29 cellular contexts compared by ENCODE assay signal in the genomic region with DNA sequence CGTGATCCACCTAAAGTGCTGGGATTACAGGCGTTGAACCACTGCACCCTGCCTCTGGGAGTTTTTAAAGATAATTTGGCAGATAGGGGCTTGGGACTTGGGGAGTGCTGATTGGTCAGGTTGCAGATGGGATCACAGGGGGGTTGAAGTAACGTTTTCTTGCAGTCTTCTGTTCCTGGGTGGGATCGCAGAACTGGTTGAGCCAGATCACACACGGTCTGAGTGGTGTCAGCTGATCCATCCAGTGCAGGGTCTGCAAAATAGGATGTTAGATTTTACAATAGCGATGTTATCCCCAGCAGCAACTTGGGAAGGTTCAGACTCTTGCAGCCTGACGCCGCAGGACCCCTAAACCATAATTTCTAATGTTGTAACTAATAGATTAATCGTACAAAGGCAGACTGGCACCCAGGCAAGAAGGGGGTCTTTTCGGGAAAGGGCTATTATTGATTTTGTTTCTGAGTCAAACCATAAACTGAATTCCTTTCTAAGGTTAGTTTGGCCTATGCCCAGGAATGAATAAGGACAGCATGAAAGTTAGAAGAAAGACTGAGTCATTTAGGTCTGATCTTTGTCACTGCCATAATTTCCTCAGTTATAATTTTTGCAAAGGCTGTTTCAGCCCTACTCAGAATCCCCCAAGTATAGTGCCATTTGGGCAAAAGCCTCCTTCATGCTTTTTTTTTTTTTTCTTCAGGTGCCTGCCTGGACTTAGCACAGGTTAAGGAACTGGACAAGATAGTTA. TPM values are rescaled to one million over a fixed set of nuclear protein-coding genes. Genes with fewer than 3 reads are reported as not detected.
A peak's percentile ranks its signal among the peaks of the same experiment; 100 is the strongest.
DNase-seq lines count a peak whose midpoint lies in the region; ATAC-seq and TF ChIP-seq lines count a peak whose summit lies in the region.
"Had no signal": no experiment of that assay in that cellular context is flagged by ENCODE, and none has a peak within 500 bp of the region (broad histone marks: within the 10 kb centered on the region; RNA-seq: fewer than 3 reads in every experiment).

No MANE protein-coding gene starts in this region.

- H3K4me1 ChIP-seq in SK-N-SH (ENCODE audit: control insufficient read depth in 1 of 2, insufficient read depth in 2 of 2, low read depth in 1 of 2, low read length in 1 of 2) (peaks cover 15 to 26% of the 10 kb centered on the region in 2 experiments), GM23248 (ENCODE audit: insufficient read depth) (peaks cover 20% of the 10 kb centered on the region)
- H3K4me1 ChIP-seq: prostate gland had no signal

- H3K9me2 ChIP-seq in SK-N-SH (no peaks in the 10 kb centered on the region), GM23248 (ENCODE audit: insufficient read depth) (no peaks in the 10 kb centered on the region)

- peaks cover 11% of the 10 kb centered on the region for H3K4me1 Mint-ChIP-seq in T-helper 17 cell
- H3K4me1 Mint-ChIP-seq in nephron progenitor cell = peaks cover 67% of the 10 kb centered on the region

- H3K79me2 ChIP-seq in SK-N-SH (ENCODE audit: insufficient read depth) (peaks cover 36% of the 10 kb centered on the region), GM23248 (ENCODE audit: insufficient read depth) (peaks cover 33% of the 10 kb centered on the region)

- no peaks in the 10 kb centered on the region for H3K27me3 ChIP-seq in SK-N-SH (ENCODE audit: insufficient read depth)
- H3K27me3 ChIP-seq in GM23248 (replicated peaks; ENCODE audit: insufficient read depth) = no peaks in the 10 kb centered on the region
- H3K27me3 ChIP-seq: suprapubic skin had no signal

- DNase-seq in SK-N-SH (no peak), GM23248 (peak; percentile 45), T-helper 17 cell (no peak), nephron progenitor cell (no peak), HPDE6-E6E7 (ENCODE audit: extremely low spot score) (no peak), T-helper 2 cell (no peak)
- DNase-seq: activated CD4-positive, alpha-beta T cell treated with anti-CD3 and anti-CD28 coated beads for 4 hours; activated naive CD4-positive, alpha-beta T cell treated with anti-CD3 and anti-CD28 coated beads for 36 hours; activated T-cell treated with anti-CD3 and anti-CD28 coated beads, Interleukin-2, amount 50 U/mL, for 48 hours; caudate nucleus; foreskin melanocyte; NCI-H1436 treated with DMSO at 0.1 percent for 48 hours; NCI-H2107; NCI-H446 treated with DMSO at 0.1 percent for 48 hours; NCI-H82; RPMI8226; sigmoid colon; stimulated activated CD4-positive, alpha-beta T cell treated with anti-CD3 and anti-CD28 coated beads, Interleukin-4, amount 100 ng/mL, for 4 hours; stimulated activated naive B cell treated with anti-CD40 and anti-IgM and Interleukin-4, amounts not matched to agents 10 μg/mL and 1 μg/mL and 100 μg/mL, for 72 hours had no signal

- peaks cover 79% of the 10 kb centered on the region for H3K27me3 Mint-ChIP-seq in T-helper 17 cell
- H3K27me3 Mint-ChIP-seq in nephron progenitor cell (ENCODE audit: low read depth, poor library complexity) = peaks cover 36% of the 10 kb centered on the region

- H3K4me3 Mint-ChIP-seq in T-helper 17 cell (peak overlapping the region; percentile 36), nephron progenitor cell (peak overlapping the region; percentile 29)
- H3K4me3 Mint-ChIP-seq: activated naive CD4-positive, alpha-beta T cell treated with anti-CD3 and anti-CD28 coated beads for 36 hours; dendritic cell treated with granulocyte-macrophage colony-stimulating factor and Interleukin-4, amounts not matched to agents 40 ng/mL and 50 ng/mL, for 4 days had no signal

- no peaks in the 10 kb centered on the region for H3F3A ChIP-seq in SK-N-SH (replicated peaks; ENCODE audit: insufficient read depth)
- H3F3A ChIP-seq in GM23248 (ENCODE audit: insufficient read depth) = 0 out of 2 replicates have a peak, but pooled peaks cover 5% of the 10 kb centered on the region

- no peak overlapping the region; the same call in 1 of the 2 replicates for H2AFZ ChIP-seq in SK-N-SH (ENCODE audit: low read depth)
- no peak overlapping the region for H2AFZ ChIP-seq in GM23248

- H3K27ac ChIP-seq in SK-N-SH (ENCODE audit: low read depth in 2 of 2, low read length in 1 of 2) = peak overlapping the region in 1 of 2 experiments; percentile 17; a peak in 1 of 4 replicates
- no peak overlapping the region for H3K27ac ChIP-seq in GM23248
- H3K27ac ChIP-seq: 22Rv1, prostate gland, sigmoid colon, SK-N-MC had no signal

- H3K27ac Mint-ChIP-seq in T-helper 17 cell (no peak overlapping the region), nephron progenitor cell (no peak overlapping the region)
- H3K27ac Mint-ChIP-seq: activated naive CD4-positive, alpha-beta T cell treated with anti-CD3 and anti-CD28 coated beads for 36 hours; CD14-positive monocyte; dendritic cell treated with granulocyte-macrophage colony-stimulating factor and Interleukin-4, amounts not matched to agents 40 ng/mL and 50 ng/mL, for 4 days; stimulated activated naive B cell treated with anti-CD40 and anti-IgM and Interleukin-4, amounts not matched to agents 10 μg/mL and 1 μg/mL and 100 μg/mL, for 72 hours; T-helper 2 cell treated with Interferon-gamma antibody and Interleukin-4, amounts not matched to agents 5 μg/mL and 100 μg/mL, for 36 hours had no signal

- H3K4me2 ChIP-seq in SK-N-SH (peak overlapping the region; percentile 16; the same call in 1 of the 2 replicates), GM23248 (ENCODE audit: unreplicated experiment) (peak overlapping the region; percentile 18)

- H3K9ac ChIP-seq in SK-N-SH = no peak overlapping the region
- H3K9ac ChIP-seq in GM23248 = no peak overlapping the region

- no peaks in the 10 kb centered on the region for H3K36me3 ChIP-seq in SK-N-SH (replicated peaks in 1 of 2; ENCODE audit: control insufficient read depth in 1 of 2, insufficient read depth in 2 of 2, low read length in 1 of 2)
- H3K36me3 ChIP-seq in GM23248 (ENCODE audit: low read depth) = no peaks in the 10 kb centered on the region
- H3K36me3 ChIP-seq: esophagus muscularis mucosa, prostate gland, sigmoid colon, suprapubic skin had no signal

- in situ Hi-C loops in GM23248 (cut with MboI) = no loop called here

- TF ChIP-seq RAD21 in SK-N-SH (IDR thresholded peaks at IDR 0.05; ENCODE audit: low read length) = no peak

- 79% methylated on average over 10 of the region's 10 CpGs for WGBS in SK-N-SH (ENCODE audit: low lambda C conversion rate)
- WGBS in GM23248 (ENCODE audit: low coverage in 1 of 2, low lambda C conversion rate in 2 of 2, missing lambda C conversion rate in 2 of 2), 2 experiments = 83 to 89% methylated on average over 10 of the region's 10 CpGs

- no peaks in the 10 kb centered on the region for H3K9me3 Mint-ChIP-seq in nephron progenitor cell
- H3K9me3 Mint-ChIP-seq: activated naive CD4-positive, alpha-beta T cell treated with anti-CD3 and anti-CD28 coated beads for 36 hours; dendritic cell treated with granulocyte-macrophage colony-stimulating factor and Interleukin-4, amounts not matched to agents 40 ng/mL and 50 ng/mL, for 4 days had no signal

- no peak for TF ChIP-seq CTCF in SK-N-SH (IDR thresholded peaks at IDR 0.05)
- no peak for TF ChIP-seq CTCF in nephron progenitor cell (IDR thresholded peaks at IDR 0.05)

- ATAC-seq in SK-N-SH treated with all-trans-retinoic acid at 6 μM for 48 hours (no peak), T-helper 17 cell (no peak), HG02588 (IDR thresholded peaks at IDR 0.05; ENCODE audit: unreplicated experiment) (no peak)
- ATAC-seq: stimulated activated naive B cell treated with anti-CD40 and anti-IgM and Interleukin-4, amounts not matched to agents 10 μg/mL and 1 μg/mL and 100 μg/mL, for 72 hours had no signal

- TF ChIP-seq EP300 in SK-N-SH (IDR thresholded peaks at IDR 0.05; ENCODE audit: borderline replicate concordance in 1 of 2, low read depth in 1 of 2, low read length in 1 of 2) = peak in 1 of 2 experiments; percentile 25; a peak in 1 of 4 replicates

- CTCF ChIA-PET in SK-N-SH (lab: Yijun Ruan, JAX) = interaction anchor here (0.6 to 1.7 kb wide), 2 partner anchors 19 to 89 kb away, joined by 3 to 7 read pairs; no protein-coding TSS in a partner anchor

- H3K4me3 ChIP-seq in SK-N-SH (ENCODE audit: low read depth in 2 of 2, low read length in 1 of 2) (no peak overlapping the region), GM23248 (no peak overlapping the region)
- H3K4me3 ChIP-seq: esophagus muscularis mucosa, prostate gland, sigmoid colon, SK-N-MC had no signal

- POLR2A ChIA-PET in SK-N-SH (lab: Yijun Ruan, JAX) = no interaction called here

- H3K36me3 Mint-ChIP-seq in T-helper 17 cell (ENCODE audit: low read depth) (peaks cover 6% of the 10 kb centered on the region), nephron progenitor cell (ENCODE audit: low read depth) (no peaks in the 10 kb centered on the region)
- H3K36me3 Mint-ChIP-seq: CD14-positive monocyte; stimulated activated naive B cell treated with anti-CD40 and anti-IgM and Interleukin-4, amounts not matched to agents 10 μg/mL and 1 μg/mL and 100 μg/mL, for 72 hours had no signal

- H4K20me1 ChIP-seq in SK-N-SH (ENCODE audit: insufficient read depth) = no peaks in the 10 kb centered on the region
- no peaks in the 10 kb centered on the region for H4K20me1 ChIP-seq in GM23248 (ENCODE audit: insufficient read depth)

- no peaks in the 10 kb centered on the region for H3K9me3 ChIP-seq in SK-N-SH
- H3K9me3 ChIP-seq in GM23248 (ENCODE audit: low read depth) = no peaks in the 10 kb centered on the region
- H3K9me3 ChIP-seq in T-helper 17 cell (ENCODE audit: control insufficient read depth, low read length, poor library complexity, severe bottlenecking) = no peaks in the 10 kb centered on the region
- H3K9me3 ChIP-seq: esophagus muscularis mucosa, prostate gland, sigmoid colon, suprapubic skin had no signal

TF ChIP-seq in SK-N-SH treated with all-trans-retinoic acid at 6 μM for 48 hours, 23 proteins besides CTCF, POLR2A, EP300 and RAD21 (continues in another document):
- TF ChIP-seq RARB (CRISPR knock-in tag; IDR thresholded peaks at IDR 0.05) (no peak), ISL1 (CRISPR knock-in tag; IDR thresholded peaks at IDR 0.05) (no peak), ESRRG (CRISPR knock-in tag; IDR thresholded peaks at IDR 0.05) (no peak), ZNF8 (CRISPR knock-in tag; IDR thresholded peaks at IDR 0.05) (no peak), ZFP30 (CRISPR knock-in tag; IDR thresholded peaks at IDR 0.05) (no peak)

RNA-seq across cellular contexts. Expression of gene CA12, which starts 1.5 kb away (rescaled TPM):
- polyA plus RNA-seq in SK-N-SH (2012; rRNA removed) (39.4 and 44.3 TPM in 2 replicates), GM23248 (2016; fragmentation: Nextera tagmentation; extraction: Ambion mirVana) (40.9 and 42.1 TPM in 2 replicates)
- 32.6 and 41.3 TPM in 2 replicates for polyA plus RNA-seq in SK-N-SH (2012; cell fraction: cytosol; rRNA removed)
- polyA plus RNA-seq in SK-N-SH (2012; cell fraction: nucleus; rRNA removed) = 25.4 and 33.6 TPM in 2 replicates
- total RNA-seq in GM23248 (2014; rRNA removed; shearing (Covaris generic)) = 41.1 and 41.8 TPM in 2 replicates
- total RNA-seq in T-helper 17 cell = not detected
- polyA plus RNA-seq: CD14-positive monocyte had no signal

Comparison
In these comparisons a context has a peak if more than half of its experiments do, and no peak if none do; other contexts are left out.
1. RNA of gene CA12, which starts 1.5 kb away (total RNA-seq): 41.1 to 41.8 TPM in GM23248; not detected in T-helper 17 cell; every median in the first group is over 10 times any median in the second.